In genomic region chr19:49641688-49642487, GRCh38 we compare ENCODE assay signal across 8 cellular contexts. TPM values are rescaled to one million over a fixed set of nuclear protein-coding genes. Genes with fewer than 3 reads are reported as not detected.
A peak's percentile ranks its signal among the peaks of the same experiment; 100 is the strongest.
DNase-seq lines count a peak whose midpoint lies in the region; ATAC-seq and TF ChIP-seq lines count a peak whose summit lies in the region.

SCAF1 (plus strand) TSS chr19:49642209; CDS start chr19:49645027, 2,818 bp downstream.

- H3K36me3 ChIP-seq in ACC112 (ENCODE audit: insufficient read depth, low read length) (no peaks in the 10 kb centered on the region), WERI-Rb-1 (peaks cover 11% of the 10 kb centered on the region), mammary epithelial cell (ENCODE audit: insufficient read depth, low read length) (peaks cover 8% of the 10 kb centered on the region), skeletal muscle tissue (ENCODE audit: control insufficient read depth in 3 of 3, insufficient read depth in 3 of 3, low read length in 3 of 3) (peaks cover 13 to 18% (median 18%) of the 10 kb centered on the region in 3 donors)

- peak within 1 kb of the TSS; percentile 99 for H3K4me3 ChIP-seq in ACC112 (ENCODE audit: low read depth, low read length)
- peak within 1 kb of the TSS; percentile 94 for H3K4me3 ChIP-seq in WERI-Rb-1 (ENCODE audit: low read depth, low read length)
- H3K4me3 ChIP-seq in mammary epithelial cell (replicated peaks in 1 of 3; ENCODE audit: insufficient read depth in 1 of 3, low read depth in 2 of 3, low read length in 3 of 3) = peak within 1 kb of the TSS; percentile 77 to 83 (median 79)
- peak within 1 kb of the TSS; percentile 98 for H3K4me3 ChIP-seq in iPS-18c (ENCODE audit: insufficient read depth, low read depth, low read length)
- peak within 1 kb of the TSS; percentile 95 to 99 (median 97) for H3K4me3 ChIP-seq in skeletal muscle tissue (ENCODE audit: low read length in 3 of 3)

- H3K9me3 ChIP-seq in WERI-Rb-1 (ENCODE audit: severe bottlenecking) (no peaks in the 10 kb centered on the region), mammary epithelial cell (replicated peaks; ENCODE audit: insufficient read depth, low read length) (no peaks in the 10 kb centered on the region), iPS-18c (ENCODE audit: control insufficient read depth, insufficient read depth, low read length) (no peaks in the 10 kb centered on the region), skeletal muscle tissue (ENCODE audit: control insufficient read depth in 3 of 3, low read length in 3 of 3) (no peaks in the 10 kb centered on the region)

- BruUV-seq in mammary epithelial cell (replicated peaks; lab: Mats Ljungman, UMichigan) = no TSS peak

- no peak within 1 kb of the TSS for H2AFZ ChIP-seq in ACC112 (ENCODE audit: low read length, unreplicated experiment)
- H2AFZ ChIP-seq in mammary epithelial cell (ENCODE audit: low read depth, low read length) = peak within 1 kb of the TSS; percentile 74

- H3K4me1 ChIP-seq in ACC112 (ENCODE audit: control insufficient read depth, insufficient read depth, low read length, unreplicated experiment) (peaks cover 21% of the 10 kb centered on the region), mammary epithelial cell (ENCODE audit: insufficient read depth, low read length) (peaks cover 27% of the 10 kb centered on the region), skeletal muscle tissue (ENCODE audit: control insufficient read depth in 3 of 3, insufficient read depth in 3 of 3, low read length in 3 of 3) (peaks cover 38 to 42% (median 39%) of the 10 kb centered on the region in 3 donors)

- DNase-seq in NCI-H2227 (lab: John Stamatoyannopoulos, UW; ENCODE audit: unreplicated experiment) (peak; percentile 98), WERI-Rb-1 (peak; percentile 99), mammary epithelial cell (peak; percentile 100)

- H3K27ac ChIP-seq in ACC112 (ENCODE audit: low read depth, low read length) (peak within 1 kb of the TSS; percentile 100), WERI-Rb-1 (peak within 1 kb of the TSS; percentile 91), mammary epithelial cell (ENCODE audit: insufficient read depth, low read depth, low read length) (peak within 1 kb of the TSS; percentile 100), skeletal muscle tissue (ENCODE audit: low read depth, low read length) (peak within 1 kb of the TSS; percentile 100)

- peak within 1 kb of the TSS; percentile 96 for H3K4me2 ChIP-seq in mammary epithelial cell (ENCODE audit: insufficient read depth, low read depth, low read length)

- CTCF ChIA-PET in mammary epithelial cell (lab: Charles Lee; ENCODE audit: low non-redundant PET) = interaction anchor here (0.7 to 0.8 kb wide), 2 partner anchors 36 to 1249 kb away, joined by 3 to 5 read pairs; no protein-coding TSS in a partner anchor

- in situ Hi-C loops in mammary epithelial cell (cut with MboI; ENCODE audit: low sequenced_read_pairs in 2 of 2) = no loop called here

- H3K27me3 ChIP-seq in ACC112 (ENCODE audit: insufficient read depth, low read length) (no peaks in the 10 kb centered on the region), WERI-Rb-1 (ENCODE audit: insufficient read depth, low read depth, severe bottlenecking) (no peaks in the 10 kb centered on the region), mammary epithelial cell (ENCODE audit: insufficient read depth, low read length) (no peaks in the 10 kb centered on the region), skeletal muscle tissue (ENCODE audit: control insufficient read depth in 3 of 3, insufficient read depth in 3 of 3, low read length in 3 of 3) (no peaks in the 10 kb centered on the region)

- ATAC-seq in GM18870 (IDR thresholded peaks at IDR 0.05; ENCODE audit: unreplicated experiment) (peak; percentile 54), HG03135 (IDR thresholded peaks at IDR 0.05; ENCODE audit: unreplicated experiment) (peak; percentile 57)

- TF ChIP-seq CTCF in WERI-Rb-1 (IDR thresholded peaks at IDR 0.05; ENCODE audit: low read depth, low read length) (no peak), mammary epithelial cell (conservative IDR thresholded peaks at IDR 0.05 in 1 of 2, IDR thresholded peaks at IDR 0.05 in 1 of 2; ENCODE audit: extremely low read depth in 1 of 2, insufficient read depth in 1 of 2, low read depth in 1 of 2, low read length in 2 of 2) (no peak)

- dilution Hi-C loops in mammary epithelial cell (cut with HindIII; ENCODE audit: low sequenced_read_pairs) = loop anchor here (5.0 kb wide), 6 partner anchors 35 to 170 kb away; partner anchors contain the start of genes FUZ and PRMT1

- peaks cover 49% of the 10 kb centered on the region for H3K79me2 ChIP-seq in ACC112 (ENCODE audit: control insufficient read depth, insufficient read depth, low read length, unreplicated experiment)
- H3K79me2 ChIP-seq in mammary epithelial cell (ENCODE audit: insufficient read depth, low read length) = peaks cover 51% of the 10 kb centered on the region

- intact Hi-C loops in mammary epithelial cell (cut with micrococcal nuclease) = loop anchor here (1.0 to 5.0 kb wide), 4 partner anchors 23 to 1350 kb away; partner anchors contain the start of genes BCL2L12, DKKL1, IRF3 and TEAD2

- 0% methylated on average over 21 of the region's 86 CpGs for WGBS in mammary epithelial cell (ENCODE audit: low coverage, missing lambda C conversion rate)

- peak within 1 kb of the TSS; percentile 98 for H3K9ac ChIP-seq in mammary epithelial cell (ENCODE audit: insufficient read depth, low read length)
- H3K9ac ChIP-seq in skeletal muscle tissue (ENCODE audit: low read depth in 1 of 3, low read length in 3 of 3) = peak within 1 kb of the TSS; percentile 98 to 100 (median 99)

- H4K20me1 ChIP-seq in mammary epithelial cell (ENCODE audit: insufficient read depth, low read length) = no peaks in the 10 kb centered on the region

RNA-seq across cellular contexts. Expression of gene SCAF1, which starts in this region (rescaled TPM):
- total RNA-seq in mammary epithelial cell = 10 to 100 TPM; 24.2 to 91.5 TPM
- polyA plus RNA-seq in mammary epithelial cell = 22.1 TPM
- polyA minus RNA-seq in mammary epithelial cell = 13.4 TPM
- 8.4 TPM for total RNA-seq in skeletal muscle tissue

Comparison
In these comparisons a context has a peak if more than half of its experiments do, and no peak if none do; other contexts are left out.
1. Peak in every context shown above with its lines: DNase-seq, ATAC-seq, H3K4me3 ChIP-seq and H3K27ac ChIP-seq.